ENCODE assay signal across 1 cellular context in the genomic region with DNA sequence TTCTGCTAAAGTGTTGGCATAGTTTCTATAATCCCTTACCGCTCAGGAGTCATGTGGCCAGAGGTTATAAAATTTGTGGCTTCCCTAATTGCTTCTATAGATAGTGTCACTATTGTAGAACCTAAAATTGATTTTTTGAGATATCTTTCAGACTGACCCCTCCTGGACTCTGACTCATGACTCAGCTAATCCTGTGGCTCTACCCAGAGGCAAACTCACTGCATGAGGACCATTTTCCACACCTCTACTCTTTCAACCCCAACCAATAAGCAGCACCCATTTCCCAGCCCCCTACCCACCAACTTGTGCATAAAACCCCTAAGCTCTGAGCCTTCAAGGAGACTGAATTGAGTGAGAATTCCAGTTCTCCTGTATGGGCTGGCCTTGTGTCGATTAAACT.
TF ChIP-seq lines count a peak whose summit lies in the region.

No MANE protein-coding gene starts in this region.

TF ChIP-seq in GM23338, 12 proteins besides CTCF, POLR2A, EP300 and RAD21 (continued from another document):
- TF ChIP-seq, protein P1, sequence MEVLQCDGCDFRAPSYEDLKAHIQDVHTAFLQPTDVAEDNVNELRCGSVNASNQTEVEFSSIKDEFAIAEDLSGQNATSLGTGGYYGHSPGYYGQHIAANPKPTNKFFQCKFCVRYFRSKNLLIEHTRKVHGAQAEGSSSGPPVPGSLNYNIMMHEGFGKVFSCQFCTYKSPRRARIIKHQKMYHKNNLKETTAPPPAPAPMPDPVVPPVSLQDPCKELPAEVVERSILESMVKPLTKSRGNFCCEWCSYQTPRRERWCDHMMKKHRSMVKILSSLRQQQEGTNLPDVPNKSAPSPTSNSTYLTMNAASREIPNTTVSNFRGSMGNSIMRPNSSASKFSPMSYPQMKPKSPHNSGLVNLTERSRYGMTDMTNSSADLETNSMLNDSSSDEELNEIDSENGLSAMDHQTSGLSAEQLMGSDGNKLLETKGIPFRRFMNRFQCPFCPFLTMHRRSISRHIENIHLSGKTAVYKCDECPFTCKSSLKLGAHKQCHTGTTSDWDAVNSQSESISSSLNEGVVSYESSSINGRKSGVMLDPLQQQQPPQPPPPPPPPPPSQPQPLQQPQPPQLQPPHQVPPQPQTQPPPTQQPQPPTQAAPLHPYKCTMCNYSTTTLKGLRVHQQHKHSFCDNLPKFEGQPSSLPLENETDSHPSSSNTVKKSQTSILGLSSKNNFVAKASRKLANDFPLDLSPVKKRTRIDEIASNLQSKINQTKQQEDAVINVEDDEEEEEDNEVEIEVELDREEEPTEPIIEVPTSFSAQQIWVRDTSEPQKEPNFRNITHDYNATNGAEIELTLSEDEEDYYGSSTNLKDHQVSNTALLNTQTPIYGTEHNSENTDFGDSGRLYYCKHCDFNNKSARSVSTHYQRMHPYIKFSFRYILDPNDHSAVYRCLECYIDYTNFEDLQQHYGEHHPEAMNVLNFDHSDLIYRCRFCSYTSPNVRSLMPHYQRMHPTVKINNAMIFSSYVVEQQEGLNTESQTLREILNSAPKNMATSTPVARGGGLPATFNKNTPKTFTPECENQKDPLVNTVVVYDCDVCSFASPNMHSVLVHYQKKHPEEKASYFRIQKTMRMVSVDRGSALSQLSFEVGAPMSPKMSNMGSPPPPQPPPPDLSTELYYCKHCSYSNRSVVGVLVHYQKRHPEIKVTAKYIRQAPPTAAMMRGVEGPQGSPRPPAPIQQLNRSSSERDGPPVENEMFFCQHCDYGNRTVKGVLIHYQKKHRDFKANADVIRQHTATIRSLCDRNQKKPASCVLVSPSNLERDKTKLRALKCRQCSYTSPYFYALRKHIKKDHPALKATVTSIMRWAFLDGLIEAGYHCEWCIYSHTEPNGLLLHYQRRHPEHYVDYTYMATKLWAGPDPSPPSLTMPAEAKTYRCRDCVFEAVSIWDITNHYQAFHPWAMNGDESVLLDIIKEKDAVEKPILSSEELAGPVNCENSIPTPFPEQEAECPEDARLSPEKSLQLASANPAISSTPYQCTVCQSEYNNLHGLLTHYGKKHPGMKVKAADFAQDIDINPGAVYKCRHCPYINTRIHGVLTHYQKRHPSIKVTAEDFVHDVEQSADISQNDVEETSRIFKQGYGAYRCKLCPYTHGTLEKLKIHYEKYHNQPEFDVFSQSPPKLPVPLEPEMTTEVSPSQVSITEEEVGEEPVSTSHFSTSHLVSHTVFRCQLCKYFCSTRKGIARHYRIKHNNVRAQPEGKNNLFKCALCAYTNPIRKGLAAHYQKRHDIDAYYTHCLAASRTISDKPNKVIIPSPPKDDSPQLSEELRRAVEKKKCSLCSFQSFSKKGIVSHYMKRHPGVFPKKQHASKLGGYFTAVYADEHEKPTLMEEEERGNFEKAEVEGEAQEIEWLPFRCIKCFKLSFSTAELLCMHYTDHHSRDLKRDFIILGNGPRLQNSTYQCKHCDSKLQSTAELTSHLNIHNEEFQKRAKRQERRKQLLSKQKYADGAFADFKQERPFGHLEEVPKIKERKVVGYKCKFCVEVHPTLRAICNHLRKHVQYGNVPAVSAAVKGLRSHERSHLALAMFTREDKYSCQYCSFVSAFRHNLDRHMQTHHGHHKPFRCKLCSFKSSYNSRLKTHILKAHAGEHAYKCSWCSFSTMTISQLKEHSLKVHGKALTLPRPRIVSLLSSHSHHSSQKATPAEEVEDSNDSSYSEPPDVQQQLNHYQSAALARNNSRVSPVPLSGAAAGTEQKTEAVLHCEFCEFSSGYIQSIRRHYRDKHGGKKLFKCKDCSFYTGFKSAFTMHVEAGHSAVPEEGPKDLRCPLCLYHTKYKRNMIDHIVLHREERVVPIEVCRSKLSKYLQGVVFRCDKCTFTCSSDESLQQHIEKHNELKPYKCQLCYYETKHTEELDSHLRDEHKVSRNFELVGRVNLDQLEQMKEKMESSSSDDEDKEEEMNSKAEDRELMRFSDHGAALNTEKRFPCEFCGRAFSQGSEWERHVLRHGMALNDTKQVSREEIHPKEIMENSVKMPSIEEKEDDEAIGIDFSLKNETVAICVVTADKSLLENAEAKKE (CRISPR knock-in tag; IDR thresholded peaks at IDR 0.05), result no peak
- no peak for TF ChIP-seq STAT1 (IDR thresholded peaks at IDR 0.05; ENCODE audit: unreplicated experiment)
- TF ChIP-seq, protein P2, sequence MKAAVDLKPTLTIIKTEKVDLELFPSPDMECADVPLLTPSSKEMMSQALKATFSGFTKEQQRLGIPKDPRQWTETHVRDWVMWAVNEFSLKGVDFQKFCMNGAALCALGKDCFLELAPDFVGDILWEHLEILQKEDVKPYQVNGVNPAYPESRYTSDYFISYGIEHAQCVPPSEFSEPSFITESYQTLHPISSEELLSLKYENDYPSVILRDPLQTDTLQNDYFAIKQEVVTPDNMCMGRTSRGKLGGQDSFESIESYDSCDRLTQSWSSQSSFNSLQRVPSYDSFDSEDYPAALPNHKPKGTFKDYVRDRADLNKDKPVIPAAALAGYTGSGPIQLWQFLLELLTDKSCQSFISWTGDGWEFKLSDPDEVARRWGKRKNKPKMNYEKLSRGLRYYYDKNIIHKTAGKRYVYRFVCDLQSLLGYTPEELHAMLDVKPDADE (IDR thresholded peaks at IDR 0.05), result no peak
- TF ChIP-seq, protein P3, sequence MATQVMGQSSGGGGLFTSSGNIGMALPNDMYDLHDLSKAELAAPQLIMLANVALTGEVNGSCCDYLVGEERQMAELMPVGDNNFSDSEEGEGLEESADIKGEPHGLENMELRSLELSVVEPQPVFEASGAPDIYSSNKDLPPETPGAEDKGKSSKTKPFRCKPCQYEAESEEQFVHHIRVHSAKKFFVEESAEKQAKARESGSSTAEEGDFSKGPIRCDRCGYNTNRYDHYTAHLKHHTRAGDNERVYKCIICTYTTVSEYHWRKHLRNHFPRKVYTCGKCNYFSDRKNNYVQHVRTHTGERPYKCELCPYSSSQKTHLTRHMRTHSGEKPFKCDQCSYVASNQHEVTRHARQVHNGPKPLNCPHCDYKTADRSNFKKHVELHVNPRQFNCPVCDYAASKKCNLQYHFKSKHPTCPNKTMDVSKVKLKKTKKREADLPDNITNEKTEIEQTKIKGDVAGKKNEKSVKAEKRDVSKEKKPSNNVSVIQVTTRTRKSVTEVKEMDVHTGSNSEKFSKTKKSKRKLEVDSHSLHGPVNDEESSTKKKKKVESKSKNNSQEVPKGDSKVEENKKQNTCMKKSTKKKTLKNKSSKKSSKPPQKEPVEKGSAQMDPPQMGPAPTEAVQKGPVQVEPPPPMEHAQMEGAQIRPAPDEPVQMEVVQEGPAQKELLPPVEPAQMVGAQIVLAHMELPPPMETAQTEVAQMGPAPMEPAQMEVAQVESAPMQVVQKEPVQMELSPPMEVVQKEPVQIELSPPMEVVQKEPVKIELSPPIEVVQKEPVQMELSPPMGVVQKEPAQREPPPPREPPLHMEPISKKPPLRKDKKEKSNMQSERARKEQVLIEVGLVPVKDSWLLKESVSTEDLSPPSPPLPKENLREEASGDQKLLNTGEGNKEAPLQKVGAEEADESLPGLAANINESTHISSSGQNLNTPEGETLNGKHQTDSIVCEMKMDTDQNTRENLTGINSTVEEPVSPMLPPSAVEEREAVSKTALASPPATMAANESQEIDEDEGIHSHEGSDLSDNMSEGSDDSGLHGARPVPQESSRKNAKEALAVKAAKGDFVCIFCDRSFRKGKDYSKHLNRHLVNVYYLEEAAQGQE (IDR thresholded peaks at IDR 0.05; ENCODE audit: unreplicated experiment), result no peak
- TF ChIP-seq POLR2AphosphoS5 (IDR thresholded peaks at IDR 0.05; ENCODE audit: low read depth), result no peak
